ENCODE assay signal across 11 cellular contexts in the genomic region with DNA sequence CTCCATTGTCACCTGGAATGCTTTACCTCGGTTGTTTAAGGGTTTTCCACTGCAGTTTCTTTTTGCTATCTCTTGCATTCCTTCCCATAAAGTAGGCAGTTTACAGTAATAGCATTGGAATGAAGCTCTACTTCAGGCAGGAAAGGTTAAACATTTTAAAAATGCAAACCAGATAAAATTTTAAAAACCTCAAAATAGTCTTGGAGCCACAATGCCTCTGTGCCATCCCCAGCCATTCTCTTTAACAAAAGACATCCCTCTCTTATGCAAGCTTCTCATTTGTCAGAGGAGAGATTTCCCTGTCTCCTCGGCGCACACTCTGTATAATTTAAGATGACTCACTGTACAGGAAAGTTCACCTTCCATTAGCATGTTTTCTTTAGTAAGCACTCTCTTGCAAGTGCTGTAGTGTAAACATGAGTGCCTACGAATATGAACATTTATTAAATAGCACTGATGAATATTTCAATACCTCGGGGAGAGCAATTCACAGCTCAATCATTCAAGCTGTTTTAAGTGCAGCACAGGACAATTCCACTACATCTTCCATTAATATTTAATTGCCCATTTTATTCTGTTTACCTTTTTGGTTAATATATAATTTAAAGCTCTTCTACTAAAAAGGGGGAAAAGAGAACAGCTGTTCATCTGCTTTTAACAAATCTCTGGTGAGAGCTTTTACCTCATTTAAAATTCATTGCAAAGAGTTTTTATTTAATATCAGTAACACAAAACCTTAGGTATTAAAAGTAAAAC.
DNase-seq lines count a peak whose midpoint lies in the region; ATAC-seq and TF ChIP-seq lines count a peak whose summit lies in the region.
"Had no signal": no experiment of that assay in that cellular context is flagged by ENCODE, and none has a peak within 500 bp of the region (broad histone marks: within the 10 kb centered on the region; RNA-seq: fewer than 3 reads in every experiment).

No MANE protein-coding gene starts in this region.

- H3K27ac ChIP-seq in body of pancreas (no peak overlapping the region), prostate gland (no peak overlapping the region)

- H3K9me3 ChIP-seq in body of pancreas (no peaks in the 10 kb centered on the region), prostate gland (no peaks in the 10 kb centered on the region)

- no peaks in the 10 kb centered on the region for H3K36me3 ChIP-seq in body of pancreas (replicated peaks in 1 of 2; ENCODE audit: insufficient read depth in 1 of 2, low read depth in 2 of 2)
- no peaks in the 10 kb centered on the region for H3K36me3 ChIP-seq in prostate gland

- no peak overlapping the region for H3K4me3 ChIP-seq in body of pancreas
- H3K4me3 ChIP-seq in prostate gland = no peak overlapping the region

- peaks cover 14% of the 10 kb centered on the region for H3K9me3 Mint-ChIP-seq in mesothelial cell of epicardium
- H3K9me3 Mint-ChIP-seq in stimulated activated memory B cell treated with anti-CD40 and anti-IgM and Interleukin-4, amounts not matched to agents 10 μg/mL and 1 μg/mL and 100 μg/mL, for 72 hours = no peaks in the 10 kb centered on the region

- peak overlapping the region; percentile 82 for H3K27ac Mint-ChIP-seq in mesothelial cell of epicardium
- no peak overlapping the region for H3K27ac Mint-ChIP-seq in stimulated activated memory B cell treated with anti-CD40 and anti-IgM and Interleukin-4, amounts not matched to agents 10 μg/mL and 1 μg/mL and 100 μg/mL, for 72 hours
- H3K27ac Mint-ChIP-seq: activated naive CD4-positive, alpha-beta T cell treated with anti-CD3 and anti-CD28 coated beads, Interleukin-2, amount 50 U/mL, for 72 hours; stimulated activated naive B cell treated with anti-CD40 and anti-IgM and Interleukin-4, amounts not matched to agents 10 μg/mL and 1 μg/mL and 100 μg/mL, for 72 hours had no signal

- no peak for TF ChIP-seq CTCF in body of pancreas (IDR thresholded peaks at IDR 0.05)
- TF ChIP-seq CTCF in mesothelial cell of epicardium (IDR thresholded peaks at IDR 0.05; ENCODE audit: unreplicated experiment) = no peak
- TF ChIP-seq CTCF in prostate gland (IDR thresholded peaks at IDR 0.05) = no peak

- peak; percentile 40 for ATAC-seq in body of pancreas
- ATAC-seq in stimulated activated memory B cell treated with anti-CD40 and anti-IgM and Interleukin-4, amounts not matched to agents 10 μg/mL and 1 μg/mL and 100 μg/mL, for 72 hours = no peak
- ATAC-seq in HG03045 (IDR thresholded peaks at IDR 0.05; ENCODE audit: unreplicated experiment) = no peak
- ATAC-seq: activated naive CD4-positive, alpha-beta T cell treated with anti-CD3 and anti-CD28 coated beads, Interleukin-2, amount 50 U/mL, for 72 hours; stimulated activated naive B cell treated with anti-CD40 and anti-IgM and Interleukin-4, amounts not matched to agents 10 μg/mL and 1 μg/mL and 100 μg/mL, for 72 hours had no signal

- H3K4me3 Mint-ChIP-seq in mesothelial cell of epicardium = peak overlapping the region; percentile 1
- H3K4me3 Mint-ChIP-seq in stimulated activated memory B cell treated with anti-CD40 and anti-IgM and Interleukin-4, amounts not matched to agents 10 μg/mL and 1 μg/mL and 100 μg/mL, for 72 hours = no peak overlapping the region
- H3K4me3 Mint-ChIP-seq: stimulated activated naive B cell treated with anti-CD40 and anti-IgM and Interleukin-4, amounts not matched to agents 10 μg/mL and 1 μg/mL and 100 μg/mL, for 72 hours had no signal

- peaks cover 22% of the 10 kb centered on the region for H3K4me1 Mint-ChIP-seq in mesothelial cell of epicardium
- H3K4me1 Mint-ChIP-seq in stimulated activated memory B cell treated with anti-CD40 and anti-IgM and Interleukin-4, amounts not matched to agents 10 μg/mL and 1 μg/mL and 100 μg/mL, for 72 hours = no peaks in the 10 kb centered on the region
- H3K4me1 Mint-ChIP-seq: stimulated activated naive B cell treated with anti-CD40 and anti-IgM and Interleukin-4, amounts not matched to agents 10 μg/mL and 1 μg/mL and 100 μg/mL, for 72 hours had no signal

- intact Hi-C loops in body of pancreas (cut with DNase I) = no loop called here
- intact Hi-C loops in prostate gland (cut with DNase I) = no loop called here

- peaks cover 7% of the 10 kb centered on the region for H3K36me3 Mint-ChIP-seq in mesothelial cell of epicardium
- H3K36me3 Mint-ChIP-seq in stimulated activated memory B cell treated with anti-CD40 and anti-IgM and Interleukin-4, amounts not matched to agents 10 μg/mL and 1 μg/mL and 100 μg/mL, for 72 hours = no peaks in the 10 kb centered on the region
- H3K36me3 Mint-ChIP-seq: stimulated activated naive B cell treated with anti-CD40 and anti-IgM and Interleukin-4, amounts not matched to agents 10 μg/mL and 1 μg/mL and 100 μg/mL, for 72 hours had no signal

- no peaks in the 10 kb centered on the region for H3K27me3 ChIP-seq in body of pancreas
- no peaks in the 10 kb centered on the region for H3K27me3 ChIP-seq in prostate gland (replicated peaks; ENCODE audit: insufficient read depth)

- no peak for TF ChIP-seq POLR2A in body of pancreas (IDR thresholded peaks at IDR 0.05)
- no peak for TF ChIP-seq POLR2A in prostate gland (IDR thresholded peaks at IDR 0.05)

- DNase-seq in COLO829 (ENCODE audit: low spot score) (peak; percentile 50), NCI-H1105 treated with DMSO at 0.1 percent for 48 hours (lab: John Stamatoyannopoulos, UW) (peak; percentile 75), body of pancreas (no peak), mesothelial cell of epicardium (ENCODE audit: low spot score in 2 of 2, unreplicated experiment in 2 of 2) (no peak), prostate gland (ENCODE audit: low spot score) (no peak)
- no peak for DNase-seq in stimulated activated naive CD4-positive, alpha-beta T cell (lab: John Stamatoyannopoulos, UW)
- DNase-seq: NCI-H2107; stimulated activated naive B cell treated with anti-CD40 and anti-IgM and Interleukin-4, amounts not matched to agents 10 μg/mL and 1 μg/mL and 100 μg/mL, for 72 hours had no signal

- 15% methylated on average over 5 of the region's 5 CpGs for WGBS in body of pancreas, 2 donors
- WGBS in prostate gland = 18% methylated on average over 5 of the region's 5 CpGs

- no peaks in the 10 kb centered on the region for H3K27me3 Mint-ChIP-seq in mesothelial cell of epicardium (ENCODE audit: low read depth)
- no peaks in the 10 kb centered on the region for H3K27me3 Mint-ChIP-seq in stimulated activated memory B cell treated with anti-CD40 and anti-IgM and Interleukin-4, amounts not matched to agents 10 μg/mL and 1 μg/mL and 100 μg/mL, for 72 hours
- H3K27me3 Mint-ChIP-seq: stimulated activated naive B cell treated with anti-CD40 and anti-IgM and Interleukin-4, amounts not matched to agents 10 μg/mL and 1 μg/mL and 100 μg/mL, for 72 hours had no signal

- H3K4me1 ChIP-seq in body of pancreas (peaks cover 8% of the 10 kb centered on the region), prostate gland (replicated peaks) (no peaks in the 10 kb centered on the region)

Comparison
In these comparisons a context has a peak if more than half of its experiments do, and no peak if none do; other contexts are left out.
1. DNase-seq: peak in COLO829 (single experiment) and NCI-H1105 treated with DMSO at 0.1 percent for 48 hours (single experiment); none in body of pancreas (0 of 4), mesothelial cell of epicardium (0 of 2), prostate gland (single experiment) and stimulated activated naive CD4-positive, alpha-beta T cell (0 of 6).